Comparison of ENCODE assay signal across 8 cellular contexts in the genomic region with DNA sequence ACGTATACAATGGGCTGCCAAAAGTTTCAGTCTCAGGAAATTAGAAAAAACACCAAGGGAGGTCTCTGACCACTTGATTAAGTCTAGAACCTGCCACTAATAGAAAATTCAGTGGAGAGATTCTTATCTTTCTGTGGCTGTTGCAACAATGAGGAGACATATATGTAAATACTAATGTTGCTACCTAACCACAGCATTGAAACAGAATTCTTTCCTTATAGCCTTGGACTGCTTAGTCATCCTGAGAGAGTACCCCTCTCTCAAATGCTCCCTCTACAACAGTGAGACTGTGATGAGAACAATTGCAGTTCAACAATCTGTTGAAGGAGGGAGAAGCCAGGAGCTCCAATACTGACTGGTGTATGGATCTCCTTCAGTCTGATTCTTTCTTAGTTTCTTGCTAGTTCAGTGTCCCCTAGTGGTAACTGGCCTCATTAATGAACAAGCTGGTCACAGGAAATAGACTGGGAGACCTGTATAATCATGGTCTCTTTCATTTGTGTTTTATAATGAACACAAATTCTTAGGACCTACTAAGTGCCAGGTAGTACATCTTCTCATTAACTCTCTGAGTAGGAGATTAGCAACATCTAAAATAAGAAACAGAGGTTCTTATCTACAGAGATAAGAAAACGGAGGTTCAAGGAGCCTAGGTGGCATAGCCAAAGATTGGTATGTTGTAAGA.
DNase-seq lines count a peak whose midpoint lies in the region; ATAC-seq and TF ChIP-seq lines count a peak whose summit lies in the region.

No MANE protein-coding gene starts in this region.

- no peaks in the 10 kb centered on the region for H3K27me3 Mint-ChIP-seq in activated CD4-positive, alpha-beta memory T cell treated with anti-CD3 and anti-CD28 coated beads, Interleukin-2, amount 10 ng/mL, durations not matched to agents 7 days and 5 days

- ATAC-seq in GM19463 (IDR thresholded peaks at IDR 0.05; ENCODE audit: unreplicated experiment) (peak; percentile 71), HG03469 (IDR thresholded peaks at IDR 0.05; ENCODE audit: unreplicated experiment) (peak; percentile 62), gastrocnemius medialis (peak; percentile 67 to 68)

- peaks cover 57 to 78% of the 10 kb centered on the region in 2 donors for H3K4me1 ChIP-seq in gastrocnemius medialis

- peak overlapping the region; percentile 67 to 80 (median 74) for H3K27ac ChIP-seq in gastrocnemius medialis

- H3K4me3 ChIP-seq in gastrocnemius medialis: peak overlapping the region in 1 of 4 donors; percentile 42

- in situ Hi-C loops in gastrocnemius medialis (cut with MboI; ENCODE audit: low sequenced_read_pairs in 4 of 4): loop anchor here (10.0 to 25.0 kb wide), 5 partner anchors 297 to 674 kb away; a partner anchor contains a TSS

- no peaks in the 10 kb centered on the region for H3K9me3 ChIP-seq in gastrocnemius medialis

- no peaks in the 10 kb centered on the region for H3K36me3 Mint-ChIP-seq in activated CD4-positive, alpha-beta memory T cell treated with anti-CD3 and anti-CD28 coated beads, Interleukin-2, amount 10 ng/mL, durations not matched to agents 7 days and 5 days (ENCODE audit: low read depth)

- DNase-seq in Daoy (ENCODE audit: low read depth): peak; percentile 81
- DNase-seq in NCI-H69 (lab: John Stamatoyannopoulos, UW): peak; percentile 88
- peak; percentile 85 for DNase-seq in astrocyte of the hippocampus (ENCODE audit: low read depth, low spot score)
- DNase-seq in iPS DF 19.7 (ENCODE audit: low read depth, low spot score): peak; percentile 72
- no peak for DNase-seq in gastrocnemius medialis
- no peak for DNase-seq in activated CD4-positive, alpha-beta memory T cell treated with anti-CD3 and anti-CD28 coated beads, Interleukin-2, amount 10 ng/mL, durations not matched to agents 7 days and 5 days

- CTCF ChIA-PET in activated CD4-positive, alpha-beta memory T cell treated with anti-CD3 and anti-CD28 coated beads, Interleukin-2, amount 10 ng/mL, durations not matched to agents 7 days and 5 days (lab: Charles Lee): interaction anchor here (0.7 to 1.5 kb wide), 11 partner anchors 76 to 536 kb away, joined by 3 to 8 read pairs (median 4); a partner anchor contains a TSS

- TF ChIP-seq POLR2A in gastrocnemius medialis (IDR thresholded peaks at IDR 0.05): peak in 1 of 2 donors; percentile 9

- peaks cover 51% of the 10 kb centered on the region for H3K4me1 Mint-ChIP-seq in activated CD4-positive, alpha-beta memory T cell treated with anti-CD3 and anti-CD28 coated beads, Interleukin-2, amount 10 ng/mL, durations not matched to agents 7 days and 5 days

- H3K27ac Mint-ChIP-seq in activated CD4-positive, alpha-beta memory T cell treated with anti-CD3 and anti-CD28 coated beads, Interleukin-2, amount 10 ng/mL, durations not matched to agents 7 days and 5 days: no peak overlapping the region

- peak; percentile 58 to 89 (median 72) for TF ChIP-seq CTCF in gastrocnemius medialis (IDR thresholded peaks at IDR 0.05 in 4 of 5, conservative IDR thresholded peaks at IDR 0.05 in 1 of 5)

- no peaks in the 10 kb centered on the region for H3K36me3 ChIP-seq in gastrocnemius medialis

- no peaks in the 10 kb centered on the region for H3K9me3 Mint-ChIP-seq in activated CD4-positive, alpha-beta memory T cell treated with anti-CD3 and anti-CD28 coated beads, Interleukin-2, amount 10 ng/mL, durations not matched to agents 7 days and 5 days

- H3K27me3 ChIP-seq in gastrocnemius medialis: no peaks in the 10 kb centered on the region

- intact Hi-C loops in gastrocnemius medialis (cut with DNase I; ENCODE audit: low total_unique reads): loop anchor here (5.0 to 10.0 kb wide), 7 partner anchors 44 to 669 kb away; a partner anchor contains a TSS

- H3K4me3 Mint-ChIP-seq in activated CD4-positive, alpha-beta memory T cell treated with anti-CD3 and anti-CD28 coated beads, Interleukin-2, amount 10 ng/mL, durations not matched to agents 7 days and 5 days: no peak overlapping the region

- POLR2A ChIA-PET in activated CD4-positive, alpha-beta memory T cell treated with anti-CD3 and anti-CD28 coated beads, Interleukin-2, amount 10 ng/mL, durations not matched to agents 7 days and 5 days (lab: Charles Lee): interaction anchor here (0.8 to 1.7 kb wide), 8 partner anchors 52 to 392 kb away, joined by 3 to 7 read pairs (median 4); a partner anchor contains a TSS

Comparison
In these comparisons a context has a peak if more than half of its experiments do, and no peak if none do; other contexts are left out.
1. DNase-seq: peak in Daoy (single experiment), NCI-H69 (single experiment), astrocyte of the hippocampus (single experiment) and iPS DF 19.7 (single experiment); none in gastrocnemius medialis (0 of 2) and activated CD4-positive, alpha-beta memory T cell treated with anti-CD3 and anti-CD28 coated beads, Interleukin-2, amount 10 ng/mL, durations not matched to agents 7 days and 5 days (single experiment).
2. Peak in every context shown above with its lines, with median percentiles within 50 percentile points of each other: ATAC-seq.